Comparison of ENCODE assay signal across 8 cellular contexts in the genomic region with DNA sequence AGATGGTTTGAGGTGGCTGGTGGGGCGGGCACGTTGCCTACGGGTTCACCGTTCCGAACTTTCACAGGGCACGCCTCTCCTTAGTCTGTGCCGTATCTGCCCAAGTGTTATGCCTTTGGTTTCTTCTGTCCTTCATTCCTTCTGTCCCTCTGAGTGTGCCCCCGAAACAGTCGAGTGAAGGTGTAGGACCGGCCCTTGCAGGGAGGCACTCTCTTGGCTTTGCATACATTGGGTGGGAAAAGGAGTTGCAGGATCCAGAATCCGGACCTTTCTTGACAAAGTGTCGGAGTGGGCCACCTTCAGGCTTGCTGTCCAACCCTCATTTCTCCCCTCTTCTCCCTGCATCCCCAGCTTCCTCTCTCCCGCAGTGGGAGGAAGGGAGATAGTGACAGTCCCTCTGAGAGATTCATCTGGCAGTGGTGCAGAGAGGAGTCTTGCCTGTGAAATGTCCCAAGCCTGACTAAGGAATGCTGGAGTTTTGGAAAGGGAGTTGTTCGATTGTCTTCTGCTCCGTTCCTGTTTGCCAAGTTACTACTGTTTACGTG. TPM values are rescaled to one million over a fixed set of nuclear protein-coding genes. Genes with fewer than 3 reads are reported as not detected.
DNase-seq lines count a peak whose midpoint lies in the region; ATAC-seq and TF ChIP-seq lines count a peak whose summit lies in the region.

No MANE protein-coding gene starts in this region.

- no peaks in the 10 kb centered on the region for H3K9me3 ChIP-seq in OCI-LY1 (ENCODE audit: low read length)
- H3K9me3 ChIP-seq in mesenchymal stem cell (ENCODE audit: control insufficient read depth, low read length) = no peaks in the 10 kb centered on the region
- no peaks in the 10 kb centered on the region for H3K9me3 ChIP-seq in upper lobe of left lung

- H2AFZ ChIP-seq in OCI-LY1 (ENCODE audit: low read length) = 0 out of 2 replicates have a peak overlapping the region, but pooled peaks have one; percentile 10
- H2AFZ ChIP-seq in mesenchymal stem cell (ENCODE audit: low read depth, low read length) = peak overlapping the region; percentile 95

- H3K4me2 ChIP-seq in OCI-LY1 (ENCODE audit: low read length) (peak overlapping the region; percentile 97), mesenchymal stem cell (ENCODE audit: low read length, poor library complexity, severe bottlenecking) (peak overlapping the region; percentile 81)

- H3K23ac ChIP-seq in mesenchymal stem cell (ENCODE audit: low read length in 2 of 2) = peak overlapping the region in 1 of 2 experiments; percentile 9

- H3K36me3 ChIP-seq in OCI-LY1 (ENCODE audit: insufficient read depth, low read length) (no peaks in the 10 kb centered on the region), mesenchymal stem cell (ENCODE audit: control insufficient read depth in 1 of 2, insufficient read depth in 2 of 2, low read depth in 1 of 2, low read length in 2 of 2) (peaks cover 0 to 5% of the 10 kb centered on the region in 2 experiments), upper lobe of left lung (no peaks in the 10 kb centered on the region)

- TF ChIP-seq POLR2A in upper lobe of left lung (IDR thresholded peaks at IDR 0.05) = no peak

- TF ChIP-seq CTCF in OCI-LY1 (IDR thresholded peaks at IDR 0.05; ENCODE audit: low read length) (no peak), upper lobe of left lung (IDR thresholded peaks at IDR 0.05) (no peak)

- no peaks in the 10 kb centered on the region for H4K20me1 ChIP-seq in OCI-LY1 (ENCODE audit: insufficient read depth, low read length)

- no peak overlapping the region for H2BK120ac ChIP-seq in mesenchymal stem cell (ENCODE audit: low read depth, low read length)

- no peaks in the 10 kb centered on the region for H3K27me3 ChIP-seq in OCI-LY1 (ENCODE audit: insufficient read depth, low read length)
- no peaks in the 10 kb centered on the region for H3K27me3 ChIP-seq in mesenchymal stem cell (ENCODE audit: control insufficient read depth in 1 of 2, insufficient read depth in 1 of 2, low read length in 2 of 2)
- no peaks in the 10 kb centered on the region for H3K27me3 ChIP-seq in upper lobe of left lung

- peak; percentile 25 for DNase-seq in AG08396 (ENCODE audit: low spot score)
- DNase-seq in dedifferentiated amniotic fluid mesenchymal stem cell (ENCODE audit: extremely low spot score) = peak; percentile 54
- peak; percentile 70 for DNase-seq in mesenchymal stem cell
- no peak for DNase-seq in upper lobe of left lung
- no peak for DNase-seq in DMS79 treated with DMSO at 0.1 percent for 48 hours (lab: John Stamatoyannopoulos, UW)
- no peak for DNase-seq in activated gamma-delta T cell treated with Interleukin-2 at 50 U/mL for 16 hours

- H2BK15ac ChIP-seq in mesenchymal stem cell (ENCODE audit: low read depth, poor library complexity, severe bottlenecking) = no peak overlapping the region

- H3K27ac ChIP-seq in OCI-LY1 (ENCODE audit: low read depth, low read length, poor library complexity, severe bottlenecking) = peak overlapping the region; percentile 49
- H3K27ac ChIP-seq in mesenchymal stem cell (ENCODE audit: low read length, poor library complexity, severe bottlenecking) = peak overlapping the region; percentile 88
- peak overlapping the region; percentile 85 to 88 (median 87) for H3K27ac ChIP-seq in upper lobe of left lung

- no peaks in the 10 kb centered on the region for H3F3A ChIP-seq in OCI-LY1 (ENCODE audit: insufficient read depth, low read length)

- no peak for TF ChIP-seq EP300 in upper lobe of left lung (IDR thresholded peaks at IDR 0.05)

- H4K8ac ChIP-seq in mesenchymal stem cell (ENCODE audit: low read length) = peak overlapping the region; percentile 93

- peak overlapping the region; percentile 80 to 95 for H3K18ac ChIP-seq in mesenchymal stem cell (ENCODE audit: low read depth in 1 of 2, low read length in 2 of 2)

- peak; percentile 3 for ATAC-seq in GM19468 (IDR thresholded peaks at IDR 0.05; ENCODE audit: extremely low read depth, unreplicated experiment)
- peak; percentile 49 to 76 for ATAC-seq in upper lobe of left lung (ENCODE audit: low FRiP score in 2 of 2)

- H3K4me1 ChIP-seq in OCI-LY1 (ENCODE audit: insufficient read depth, low read length, severe bottlenecking) = peaks cover 39% of the 10 kb centered on the region
- peaks cover 3% of the 10 kb centered on the region for H3K4me1 ChIP-seq in mesenchymal stem cell (ENCODE audit: control insufficient read depth, insufficient read depth, low read depth, low read length)
- H3K4me1 ChIP-seq in upper lobe of left lung = peaks cover 20 to 33% (median 26%) of the 10 kb centered on the region in 4 donors

- no peak overlapping the region for H2AK5ac ChIP-seq in mesenchymal stem cell (ENCODE audit: low read length, severe bottlenecking)

- H4K91ac ChIP-seq in mesenchymal stem cell (ENCODE audit: low read length) = peak overlapping the region; percentile 18

- H3K9me2 ChIP-seq in OCI-LY1 (ENCODE audit: low read depth, low read length) = no peaks in the 10 kb centered on the region

- H3K14ac ChIP-seq in mesenchymal stem cell (ENCODE audit: low read length in 2 of 2) = peak overlapping the region in 1 of 2 experiments; percentile 79

- no peaks in the 10 kb centered on the region; the same call in 1 of the 2 replicates for H3K79me2 ChIP-seq in OCI-LY1 (ENCODE audit: insufficient read depth, low read length)

- H2BK5ac ChIP-seq in mesenchymal stem cell (ENCODE audit: low read depth, low read length, poor library complexity, severe bottlenecking) = no peak overlapping the region

- 3% methylated on average over 10 of the region's 16 CpGs for WGBS in mesenchymal stem cell
- WGBS in upper lobe of left lung, 2 donors = 3 to 4% methylated on average over 16 of the region's 16 CpGs

- H3K4me3 ChIP-seq in OCI-LY1 (ENCODE audit: low read depth, low read length, poor library complexity, severe bottlenecking) (peak overlapping the region; percentile 81), mesenchymal stem cell (ENCODE audit: insufficient read depth in 1 of 2, low read depth in 1 of 2, low read length in 2 of 2) (peak overlapping the region; percentile 90 to 96), upper lobe of left lung (peak overlapping the region; percentile 38 to 92 (median 75))

- H3K9ac ChIP-seq in OCI-LY1 (ENCODE audit: low read length) (peak overlapping the region; percentile 74), mesenchymal stem cell (ENCODE audit: low read length) (peak overlapping the region; percentile 94)

- peak overlapping the region; percentile 21 to 63 for H2BK12ac ChIP-seq in mesenchymal stem cell (ENCODE audit: low read length in 2 of 2)

- H3K4ac ChIP-seq in mesenchymal stem cell (ENCODE audit: low read depth in 1 of 2, low read length in 2 of 2) = peak overlapping the region; percentile 69 to 89

- H3K79me1 ChIP-seq in mesenchymal stem cell (replicated peaks; ENCODE audit: low read length, poor library complexity, severe bottlenecking) = peaks cover 8% of the 10 kb centered on the region

RNA-seq across cellular contexts. Expression of gene ARFIP1, which starts 0.6 kb away (rescaled TPM):
- polyA plus RNA-seq in mesenchymal stem cell (2013, experiment 1 of 2) = 35.9 TPM
- 39.5 TPM for polyA plus RNA-seq in mesenchymal stem cell (2013, experiment 2 of 2)
- 10 to 100 TPM; 17.8 to 54.0 (median 30.4) TPM for total RNA-seq in upper lobe of left lung

RNA-seq across cellular contexts. Expression of gene TIGD4, which starts 0.8 kb away (rescaled TPM):
- polyA plus RNA-seq in mesenchymal stem cell (2013, experiment 1 of 2) = 0.07 TPM
- polyA plus RNA-seq in mesenchymal stem cell (2013, experiment 2 of 2) = 0.05 TPM
- 1 to 10 TPM in 2 of 6 donors, under 1 TPM in 3, not detected in 1; 0.15 to 2.5 (median 0.67) TPM for total RNA-seq in upper lobe of left lung

Comparison
In these comparisons a context has a peak if more than half of its experiments do, and no peak if none do; other contexts are left out.
1. DNase-seq: peak in AG08396 (single experiment), dedifferentiated amniotic fluid mesenchymal stem cell (single experiment) and mesenchymal stem cell (single experiment); none in upper lobe of left lung (0 of 2), DMS79 treated with DMSO at 0.1 percent for 48 hours (single experiment) and activated gamma-delta T cell treated with Interleukin-2 at 50 U/mL for 16 hours (single experiment).
2. Peak in every context shown above with its lines, with median percentiles within 50 percentile points of each other: H3K27ac ChIP-seq and H3K4me3 ChIP-seq.